Comparison of ENCODE assay signal across 7 cellular contexts in genomic region chr1:146710838-146711521, GRCh38.
DNase-seq lines count a peak whose midpoint lies in the region; ATAC-seq and TF ChIP-seq lines count a peak whose summit lies in the region.
"Not testable (repeated sequence)": the region's sequence is repeated elsewhere in the genome, so short reads cannot be mapped to it uniquely, and the experiment has no call there.

No MANE protein-coding gene starts in this region.

- H3K4me3 ChIP-seq in astrocyte of the spinal cord (ENCODE audit: low read depth, low read length): not testable (repeated sequence)

- peak; percentile 76 to 79 for ATAC-seq in naive thymus-derived CD8-positive, alpha-beta T cell

- POLR2A ChIA-PET in naive thymus-derived CD8-positive, alpha-beta T cell (lab: Charles Lee): not testable (repeated sequence)

- H3K4me3 Mint-ChIP-seq in naive thymus-derived CD8-positive, alpha-beta T cell: not testable (repeated sequence)

- not testable (repeated sequence) for H3K4me1 Mint-ChIP-seq in naive thymus-derived CD8-positive, alpha-beta T cell

- H3K9me3 Mint-ChIP-seq in naive thymus-derived CD8-positive, alpha-beta T cell: not testable (repeated sequence)

- in situ Hi-C loops in astrocyte of the spinal cord (cut with HindIII; ENCODE audit: low sequenced_read_pairs): not testable (repeated sequence)

- DNase-seq in EH (ENCODE audit: low read depth) (peak; percentile 35), LoVo (ENCODE audit: low spot score) (peak; percentile 41), NCI-H446 (lab: John Stamatoyannopoulos, UW) (peak; percentile 32 to 60), SIG-M5 treated with dmso at 0.1 percent for 504 hours (lab: John Stamatoyannopoulos, UW; ENCODE audit: unreplicated experiment) (peak; percentile 48), astrocyte of the spinal cord (ENCODE audit: low read depth, low spot score) (peak; percentile 1), glomerular visceral epithelial cell (ENCODE audit: extremely low spot score) (peak; percentile 40)
- peak in 7 of 10 donors; percentile 2 to 45 (median 23) for DNase-seq in naive thymus-derived CD8-positive, alpha-beta T cell

- H3K27me3 Mint-ChIP-seq in naive thymus-derived CD8-positive, alpha-beta T cell: not testable (repeated sequence)

- not testable (repeated sequence) for H3K27ac Mint-ChIP-seq in naive thymus-derived CD8-positive, alpha-beta T cell

- H3K36me3 Mint-ChIP-seq in naive thymus-derived CD8-positive, alpha-beta T cell: not testable (repeated sequence)

- TF ChIP-seq CTCF in astrocyte of the spinal cord (IDR thresholded peaks at IDR 0.05; ENCODE audit: low read depth, low read length): peak; percentile 4
